In genomic region chr3:71784201-71784913, GRCh38 we compare ENCODE assay signal across 9 cellular contexts. TPM values are rescaled to one million over a fixed set of nuclear protein-coding genes. Genes with fewer than 3 reads are reported as not detected.
DNase-seq lines count a peak whose midpoint lies in the region; ATAC-seq, FAIRE-seq and TF ChIP-seq lines count a peak whose summit lies in the region.
"Had no signal": no experiment of that assay in that cellular context is flagged by ENCODE, and none has a peak within 500 bp of the region (broad histone marks: within the 10 kb centered on the region; RNA-seq: fewer than 3 reads in every experiment).

No MANE protein-coding gene starts in this region.

- no peak for FAIRE-seq in urothelium cell line (lab: Jason Lieb, UNC)

- H3K27ac Mint-ChIP-seq in Calu3 (ENCODE audit: unreplicated experiment): no peak overlapping the region

- no peaks in the 10 kb centered on the region for H3K9me3 Mint-ChIP-seq in Calu3 (ENCODE audit: low read depth, unreplicated experiment)

- no peak overlapping the region for H3K27ac ChIP-seq in esophagus (ENCODE audit: low read depth in 2 of 2, low read length in 1 of 2)
- H3K27ac ChIP-seq in rectal smooth muscle tissue (ENCODE audit: low read depth, low read length): no peak overlapping the region

- WGBS in esophagus, 2 donors: 4 to 5% methylated on average over 23 of the region's 23 CpGs

- ATAC-seq in HG02970 (IDR thresholded peaks at IDR 0.05; ENCODE audit: low FRiP score, unreplicated experiment): no peak

- H3K36me3 Mint-ChIP-seq in Calu3 (ENCODE audit: insufficient read depth, unreplicated experiment): peaks cover 5% of the 10 kb centered on the region

- TF ChIP-seq CTCF in Calu3 (IDR thresholded peaks at IDR 0.05; ENCODE audit: unreplicated experiment): no peak
- TF ChIP-seq CTCF in NB4 (IDR thresholded peaks at IDR 0.05; ENCODE audit: low read depth, low read length): no peak
- no peak for TF ChIP-seq CTCF in GM10248 (IDR thresholded peaks at IDR 0.05; ENCODE audit: control extremely low read depth, extremely low read depth, low read depth, missing control alignments)

- CTCF ChIA-PET in Calu3 (lab: Charles Lee) (no interaction called here), GM10248 (lab: Yijun Ruan, JAX) (no interaction called here)

- POLR2A ChIA-PET in GM10248 (lab: Yijun Ruan, JAX): no interaction called here

- H3K27me3 ChIP-seq in esophagus (ENCODE audit: control insufficient read depth in 1 of 2, insufficient read depth in 2 of 2, low read length in 2 of 2) (peaks cover 0 to 13% of the 10 kb centered on the region in 2 donors), rectal smooth muscle tissue (ENCODE audit: control insufficient read depth, insufficient read depth, low read length) (peaks cover 28% of the 10 kb centered on the region)

- peaks cover 41% of the 10 kb centered on the region for H3K27me3 Mint-ChIP-seq in Calu3 (ENCODE audit: unreplicated experiment)

- DNase-seq in Calu3 (no peak), NB4 (ENCODE audit: low read depth) (peak; percentile 50), urothelium cell line (ENCODE audit: low spot score) (no peak), GM10248 (ENCODE audit: extremely low spot score) (no peak), HCEC 1CT (no peak)

- TF ChIP-seq POLR2A in NB4 (IDR thresholded peaks at IDR 0.05; ENCODE audit: extremely low read depth, insufficient read length): no peak

- peaks cover 8% of the 10 kb centered on the region for H3K4me1 Mint-ChIP-seq in Calu3 (ENCODE audit: low read depth, unreplicated experiment)

- no TSS peak for BruUV-seq in Calu3 (replicated peaks; lab: Mats Ljungman, UMichigan)

- H3K4me1 ChIP-seq in esophagus (ENCODE audit: control insufficient read depth in 2 of 2, insufficient read depth in 2 of 2, low read length in 1 of 2) (peaks cover 3 to 9% of the 10 kb centered on the region in 2 donors), rectal smooth muscle tissue (ENCODE audit: control insufficient read depth, insufficient read depth, low read length) (peaks cover 4% of the 10 kb centered on the region)

- H3K4me3 ChIP-seq in NB4 (ENCODE audit: low read depth, low read length): peak overlapping the region; percentile 70
- H3K4me3 ChIP-seq in esophagus (ENCODE audit: low read depth in 1 of 2, low read length in 2 of 2): peak overlapping the region; percentile 27 to 38
- peak overlapping the region; percentile 44 for H3K4me3 ChIP-seq in rectal smooth muscle tissue (ENCODE audit: low read length)

- no peaks in the 10 kb centered on the region for H3K9me3 ChIP-seq in esophagus (ENCODE audit: control insufficient read depth in 2 of 2, insufficient read depth in 1 of 2, low read depth in 1 of 2, low read length in 1 of 2)

- peak overlapping the region; percentile 55 for H3K4me3 Mint-ChIP-seq in Calu3 (ENCODE audit: low read depth, unreplicated experiment)

- intact Hi-C loops in Calu3 (cut with micrococcal nuclease; ENCODE audit: unreplicated experiment): no loop called here

- H3K9ac ChIP-seq in rectal smooth muscle tissue (ENCODE audit: low read length): no peak overlapping the region

- H3K36me3 ChIP-seq in esophagus (ENCODE audit: control insufficient read depth in 2 of 2, insufficient read depth in 2 of 2, low read length in 1 of 2) (no peaks in the 10 kb centered on the region), rectal smooth muscle tissue (ENCODE audit: control insufficient read depth, insufficient read depth, low read length) (no peaks in the 10 kb centered on the region)

RNA-seq across cellular contexts. Expression of gene PROK2, which starts 0.6 kb away (rescaled TPM):
- total RNA-seq in Calu3 (2022): not detected in 2 replicates
- polyA plus RNA-seq in esophagus: under 1 TPM; 0.04 to 0.24 TPM
- total RNA-seq: M059J had no signal

RNA-seq across cellular contexts. Expression of gene GPR27, which starts 30.7 kb away (rescaled TPM):
- total RNA-seq in Calu3 (2022): 0.71 and 1.0 TPM in 2 replicates
- 1 to 10 TPM; 1.4 to 3.2 TPM for polyA plus RNA-seq in esophagus
- total RNA-seq: M059J had no signal

RNA-seq across cellular contexts. Expression of gene EIF4E3, which starts 59.2 kb away (rescaled TPM):
- total RNA-seq in Calu3 (2022): 8.7 and 10.9 TPM in 2 replicates
- 1 to 10 TPM; 5.2 to 6.7 TPM for polyA plus RNA-seq in esophagus
